Comparison of ENCODE assay signal across 19 cellular contexts in the genomic region with DNA sequence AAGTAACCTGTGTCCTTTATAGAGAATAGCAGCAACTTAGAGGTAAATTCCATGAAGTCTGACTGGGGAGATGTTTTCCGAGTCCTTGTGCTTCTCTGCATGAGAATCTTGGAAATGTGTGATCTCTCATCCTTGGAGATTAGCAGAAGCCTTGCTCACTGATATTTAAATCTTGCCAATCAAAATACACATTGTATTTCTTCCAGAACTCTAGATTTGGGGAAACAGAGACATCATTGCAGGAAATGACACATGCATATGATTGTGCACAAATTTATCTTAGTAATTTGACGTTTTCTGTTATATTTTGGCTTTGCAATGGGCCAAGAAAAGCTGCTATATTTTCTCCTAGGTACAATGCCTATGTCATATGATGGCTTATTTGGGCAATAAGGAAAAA.
"Had no signal": no experiment of that assay in that cellular context is flagged by ENCODE, and none has a peak within 500 bp of the region (broad histone marks: within the 10 kb centered on the region; RNA-seq: fewer than 3 reads in every experiment).

No MANE protein-coding gene starts in this region.

- H3K4me1 ChIP-seq: gastroesophageal sphincter, sigmoid colon, upper lobe of left lung had no signal

- DNase-seq: activated CD4-positive, alpha-beta T cell treated with anti-CD3 and anti-CD28 coated beads for 4 hours; activated CD4-positive, alpha-beta T cell treated with anti-CD3 and anti-CD28 coated beads, Interleukin-2, amount 50 U/mL, for 48 hours; activated CD8-positive, alpha-beta memory T cell treated with anti-CD3 and anti-CD28 coated beads, Interleukin-2, amount 50 U/mL, for 48 hours; activated naive CD4-positive, alpha-beta T cell; activated T-cell treated with anti-CD3 and anti-CD28 coated beads, Interleukin-2, amount 50 U/mL, for 4 hours; cerebellar nuclear complex; effector CD4-positive, alpha-beta T cell; erythroblast; head of caudate nucleus; hypothalamus; islet precursor cell; left cardiac atrium; midbrain; natural killer cell; sigmoid colon; stimulated activated CD4-positive, alpha-beta T cell treated with anti-CD3 and anti-CD28 coated beads, Interleukin-4, amount 100 ng/mL, for 1 hour; stimulated activated naive CD4-positive, alpha-beta T cell; upper lobe of left lung had no signal

- H3K27ac ChIP-seq: gastroesophageal sphincter, sigmoid colon, upper lobe of left lung had no signal

- H3K36me3 ChIP-seq: gastroesophageal sphincter, sigmoid colon, upper lobe of left lung had no signal

- H3K9me3 ChIP-seq: gastroesophageal sphincter, sigmoid colon, upper lobe of left lung had no signal

- H3K27me3 ChIP-seq: gastroesophageal sphincter, sigmoid colon, upper lobe of left lung had no signal

- H3K4me3 ChIP-seq: gastroesophageal sphincter, sigmoid colon, upper lobe of left lung had no signal
